Comparison of ENCODE assay signal across 1 cellular context in the genomic region with DNA sequence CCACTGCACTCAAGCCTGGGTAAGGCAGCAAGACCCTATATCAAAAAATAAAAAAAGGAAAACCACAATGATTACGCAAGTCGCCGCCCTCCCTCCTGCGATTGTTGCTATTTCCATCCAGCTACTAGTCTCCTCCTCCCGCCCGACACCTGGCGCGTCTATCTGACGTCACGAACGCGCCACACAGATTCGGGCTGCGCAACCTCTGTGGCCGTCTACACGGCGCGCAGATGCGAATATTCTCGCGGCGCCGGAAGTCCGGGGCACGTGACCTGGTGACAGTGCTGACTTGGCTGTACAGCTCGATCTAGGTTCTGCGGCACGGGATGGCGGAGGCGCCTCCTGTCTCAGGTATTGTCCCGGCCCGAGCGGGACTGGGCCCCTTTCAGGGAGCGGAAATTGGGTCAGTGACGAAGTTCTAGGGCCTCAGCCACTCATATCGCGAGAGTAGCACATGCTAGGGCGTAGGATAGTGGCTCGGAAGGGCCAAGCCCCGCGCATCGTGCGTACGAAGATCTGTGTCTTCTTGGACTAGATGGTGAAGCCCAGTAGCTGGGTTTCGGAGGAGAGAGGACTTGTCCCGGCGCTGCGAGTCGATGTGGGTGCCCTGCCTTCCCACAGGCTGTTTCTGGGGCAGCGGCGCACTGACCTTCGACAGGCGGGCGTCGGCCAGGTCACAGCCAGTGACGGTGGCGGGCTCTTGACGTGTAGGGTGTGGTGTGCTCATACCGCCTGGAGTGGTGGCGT.
TF ChIP-seq lines count a peak whose summit lies in the region.

A gene (plus strand): TSS at position 270 of the 747 bp plus-strand sequence. CDS start 57 bp downstream, at position 327.

TF ChIP-seq in K562, 482 proteins besides CTCF, POLR2A, EP300 and RAD21 (continued from another document and continues in another):
- TF ChIP-seq, protein P1, sequence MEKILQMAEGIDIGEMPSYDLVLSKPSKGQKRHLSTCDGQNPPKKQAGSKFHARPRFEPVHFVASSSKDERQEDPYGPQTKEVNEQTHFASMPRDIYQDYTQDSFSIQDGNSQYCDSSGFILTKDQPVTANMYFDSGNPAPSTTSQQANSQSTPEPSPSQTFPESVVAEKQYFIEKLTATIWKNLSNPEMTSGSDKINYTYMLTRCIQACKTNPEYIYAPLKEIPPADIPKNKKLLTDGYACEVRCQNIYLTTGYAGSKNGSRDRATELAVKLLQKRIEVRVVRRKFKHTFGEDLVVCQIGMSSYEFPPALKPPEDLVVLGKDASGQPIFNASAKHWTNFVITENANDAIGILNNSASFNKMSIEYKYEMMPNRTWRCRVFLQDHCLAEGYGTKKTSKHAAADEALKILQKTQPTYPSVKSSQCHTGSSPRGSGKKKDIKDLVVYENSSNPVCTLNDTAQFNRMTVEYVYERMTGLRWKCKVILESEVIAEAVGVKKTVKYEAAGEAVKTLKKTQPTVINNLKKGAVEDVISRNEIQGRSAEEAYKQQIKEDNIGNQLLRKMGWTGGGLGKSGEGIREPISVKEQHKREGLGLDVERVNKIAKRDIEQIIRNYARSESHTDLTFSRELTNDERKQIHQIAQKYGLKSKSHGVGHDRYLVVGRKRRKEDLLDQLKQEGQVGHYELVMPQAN (IDR thresholded peaks at IDR 0.05; ENCODE audit: borderline replicate concordance) = peak; percentile 97; the same call in 1 of the 2 replicates
- TF ChIP-seq XRCC3 (IDR thresholded peaks at IDR 0.05) (no peak), SNIP1 (IDR thresholded peaks at IDR 0.05; ENCODE audit: low read depth) (no peak), NFE2L1 (tag; IDR thresholded peaks at IDR 0.05; ENCODE audit: borderline replicate concordance, low read depth) (no peak), MYNN (IDR thresholded peaks at IDR 0.05) (0 out of 2 replicates have a peak, but pooled peaks have one; percentile 37), MYNN (CRISPR knock-in tag; IDR thresholded peaks at IDR 0.05) (no peak), CSDE1 (IDR thresholded peaks at IDR 0.05) (peak in 1 of 2 experiments; percentile 81; a peak in 2 of 4 replicates), RBM14 (IDR thresholded peaks at IDR 0.05; ENCODE audit: borderline replicate concordance, insufficient read depth, low read depth, low read length) (no peak), ZNF121 (CRISPR knock-in tag; conservative IDR thresholded peaks at IDR 0.05) (no peak), SPI1 (IDR thresholded peaks at IDR 0.05; ENCODE audit: borderline replicate concordance, low read depth, low read length) (no peak), SIRT6 (IDR thresholded peaks at IDR 0.05; ENCODE audit: low read depth, low read length) (no peak), BHLHE40 (IDR thresholded peaks at IDR 0.05; ENCODE audit: low read length) (peak; percentile 98), EZH2 (IDR thresholded peaks at IDR 0.05; ENCODE audit: borderline replicate concordance, low read depth, low read length) (no peak), STAG1 (CRISPR knock-in tag; IDR thresholded peaks at IDR 0.05; ENCODE audit: borderline replicate concordance) (no peak), ZNF324 (CRISPR knock-in tag; IDR thresholded peaks at IDR 0.05) (no peak), SAFB2 (IDR thresholded peaks at IDR 0.05; ENCODE audit: borderline replicate concordance, low read depth, low read length, severe bottlenecking) (no peak), NRF1 (conservative IDR thresholded peaks at IDR 0.05 in 1 of 2, IDR thresholded peaks at IDR 0.05 in 1 of 2) (peak; percentile 95 to 96), PTRF (tag; IDR thresholded peaks at IDR 0.05) (no peak), HNRNPLL (IDR thresholded peaks at IDR 0.05; ENCODE audit: low read depth, low read length, poor library complexity, severe bottlenecking) (peak; percentile 56), C11orf30 (IDR thresholded peaks at IDR 0.05; ENCODE audit: low read depth) (peak; percentile 97), KDM2B (CRISPR knock-in tag; IDR thresholded peaks at IDR 0.05) (no peak), ZNF436 (CRISPR knock-in tag; IDR thresholded peaks at IDR 0.05) (no peak), NR2C2 (CRISPR knock-in tag; IDR thresholded peaks at IDR 0.05) (no peak; the same call in 1 of the 2 replicates), NR2C2 (tag; IDR thresholded peaks at IDR 0.05) (peak; percentile 91), TRIM28 (IDR thresholded peaks at IDR 0.05) (no peak), ZNF583 (CRISPR knock-in tag; IDR thresholded peaks at IDR 0.05) (no peak), MAFG (tag; conservative IDR thresholded peaks at IDR 0.05) (no peak)
- TF ChIP-seq, protein P2, sequence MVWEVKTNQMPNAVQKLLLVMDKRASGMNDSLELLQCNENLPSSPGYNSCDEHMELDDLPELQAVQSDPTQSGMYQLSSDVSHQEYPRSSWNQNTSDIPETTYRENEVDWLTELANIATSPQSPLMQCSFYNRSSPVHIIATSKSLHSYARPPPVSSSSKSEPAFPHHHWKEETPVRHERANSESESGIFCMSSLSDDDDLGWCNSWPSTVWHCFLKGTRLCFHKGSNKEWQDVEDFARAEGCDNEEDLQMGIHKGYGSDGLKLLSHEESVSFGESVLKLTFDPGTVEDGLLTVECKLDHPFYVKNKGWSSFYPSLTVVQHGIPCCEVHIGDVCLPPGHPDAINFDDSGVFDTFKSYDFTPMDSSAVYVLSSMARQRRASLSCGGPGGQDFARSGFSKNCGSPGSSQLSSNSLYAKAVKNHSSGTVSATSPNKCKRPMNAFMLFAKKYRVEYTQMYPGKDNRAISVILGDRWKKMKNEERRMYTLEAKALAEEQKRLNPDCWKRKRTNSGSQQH (CRISPR knock-in tag; IDR thresholded peaks at IDR 0.05) = no peak
- TF ChIP-seq, protein P3, sequence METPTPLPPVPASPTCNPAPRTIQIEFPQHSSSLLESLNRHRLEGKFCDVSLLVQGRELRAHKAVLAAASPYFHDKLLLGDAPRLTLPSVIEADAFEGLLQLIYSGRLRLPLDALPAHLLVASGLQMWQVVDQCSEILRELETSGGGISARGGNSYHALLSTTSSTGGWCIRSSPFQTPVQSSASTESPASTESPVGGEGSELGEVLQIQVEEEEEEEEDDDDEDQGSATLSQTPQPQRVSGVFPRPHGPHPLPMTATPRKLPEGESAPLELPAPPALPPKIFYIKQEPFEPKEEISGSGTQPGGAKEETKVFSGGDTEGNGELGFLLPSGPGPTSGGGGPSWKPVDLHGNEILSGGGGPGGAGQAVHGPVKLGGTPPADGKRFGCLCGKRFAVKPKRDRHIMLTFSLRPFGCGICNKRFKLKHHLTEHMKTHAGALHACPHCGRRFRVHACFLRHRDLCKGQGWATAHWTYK (CRISPR knock-in tag; IDR thresholded peaks at IDR 0.05) = no peak
- TF ChIP-seq, protein P4, sequence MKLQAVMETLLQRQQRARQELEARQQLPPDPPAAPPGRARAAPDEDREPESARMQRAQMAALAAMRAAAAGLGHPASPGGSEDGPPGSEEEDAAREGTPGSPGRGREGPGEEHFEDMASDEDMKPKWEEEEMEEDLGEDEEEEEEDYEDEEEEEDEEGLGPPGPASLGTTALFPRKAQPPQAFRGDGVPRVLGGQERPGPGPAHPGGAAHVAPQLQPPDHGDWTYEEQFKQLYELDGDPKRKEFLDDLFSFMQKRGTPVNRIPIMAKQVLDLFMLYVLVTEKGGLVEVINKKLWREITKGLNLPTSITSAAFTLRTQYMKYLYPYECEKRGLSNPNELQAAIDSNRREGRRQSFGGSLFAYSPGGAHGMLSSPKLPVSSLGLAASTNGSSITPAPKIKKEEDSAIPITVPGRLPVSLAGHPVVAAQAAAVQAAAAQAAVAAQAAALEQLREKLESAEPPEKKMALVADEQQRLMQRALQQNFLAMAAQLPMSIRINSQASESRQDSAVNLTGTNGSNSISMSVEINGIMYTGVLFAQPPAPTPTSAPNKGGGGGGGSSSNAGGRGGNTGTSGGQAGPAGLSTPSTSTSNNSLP (IDR thresholded peaks at IDR 0.05; ENCODE audit: borderline replicate concordance, low read depth, low read length) = no peak
- TF ChIP-seq, protein P5, sequence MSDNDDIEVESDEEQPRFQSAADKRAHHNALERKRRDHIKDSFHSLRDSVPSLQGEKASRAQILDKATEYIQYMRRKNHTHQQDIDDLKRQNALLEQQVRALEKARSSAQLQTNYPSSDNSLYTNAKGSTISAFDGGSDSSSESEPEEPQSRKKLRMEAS (CRISPR knock-in tag; IDR thresholded peaks at IDR 0.05) = peak; percentile 95
- TF ChIP-seq, protein P6, sequence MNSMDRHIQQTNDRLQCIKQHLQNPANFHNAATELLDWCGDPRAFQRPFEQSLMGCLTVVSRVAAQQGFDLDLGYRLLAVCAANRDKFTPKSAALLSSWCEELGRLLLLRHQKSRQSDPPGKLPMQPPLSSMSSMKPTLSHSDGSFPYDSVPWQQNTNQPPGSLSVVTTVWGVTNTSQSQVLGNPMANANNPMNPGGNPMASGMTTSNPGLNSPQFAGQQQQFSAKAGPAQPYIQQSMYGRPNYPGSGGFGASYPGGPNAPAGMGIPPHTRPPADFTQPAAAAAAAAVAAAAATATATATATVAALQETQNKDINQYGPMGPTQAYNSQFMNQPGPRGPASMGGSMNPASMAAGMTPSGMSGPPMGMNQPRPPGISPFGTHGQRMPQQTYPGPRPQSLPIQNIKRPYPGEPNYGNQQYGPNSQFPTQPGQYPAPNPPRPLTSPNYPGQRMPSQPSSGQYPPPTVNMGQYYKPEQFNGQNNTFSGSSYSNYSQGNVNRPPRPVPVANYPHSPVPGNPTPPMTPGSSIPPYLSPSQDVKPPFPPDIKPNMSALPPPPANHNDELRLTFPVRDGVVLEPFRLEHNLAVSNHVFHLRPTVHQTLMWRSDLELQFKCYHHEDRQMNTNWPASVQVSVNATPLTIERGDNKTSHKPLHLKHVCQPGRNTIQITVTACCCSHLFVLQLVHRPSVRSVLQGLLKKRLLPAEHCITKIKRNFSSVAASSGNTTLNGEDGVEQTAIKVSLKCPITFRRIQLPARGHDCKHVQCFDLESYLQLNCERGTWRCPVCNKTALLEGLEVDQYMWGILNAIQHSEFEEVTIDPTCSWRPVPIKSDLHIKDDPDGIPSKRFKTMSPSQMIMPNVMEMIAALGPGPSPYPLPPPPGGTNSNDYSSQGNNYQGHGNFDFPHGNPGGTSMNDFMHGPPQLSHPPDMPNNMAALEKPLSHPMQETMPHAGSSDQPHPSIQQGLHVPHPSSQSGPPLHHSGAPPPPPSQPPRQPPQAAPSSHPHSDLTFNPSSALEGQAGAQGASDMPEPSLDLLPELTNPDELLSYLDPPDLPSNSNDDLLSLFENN (IDR thresholded peaks at IDR 0.05; ENCODE audit: low read depth in 2 of 2, low read length in 2 of 2) = no peak; a peak in 1 of 4 replicates
- TF ChIP-seq, protein P7, sequence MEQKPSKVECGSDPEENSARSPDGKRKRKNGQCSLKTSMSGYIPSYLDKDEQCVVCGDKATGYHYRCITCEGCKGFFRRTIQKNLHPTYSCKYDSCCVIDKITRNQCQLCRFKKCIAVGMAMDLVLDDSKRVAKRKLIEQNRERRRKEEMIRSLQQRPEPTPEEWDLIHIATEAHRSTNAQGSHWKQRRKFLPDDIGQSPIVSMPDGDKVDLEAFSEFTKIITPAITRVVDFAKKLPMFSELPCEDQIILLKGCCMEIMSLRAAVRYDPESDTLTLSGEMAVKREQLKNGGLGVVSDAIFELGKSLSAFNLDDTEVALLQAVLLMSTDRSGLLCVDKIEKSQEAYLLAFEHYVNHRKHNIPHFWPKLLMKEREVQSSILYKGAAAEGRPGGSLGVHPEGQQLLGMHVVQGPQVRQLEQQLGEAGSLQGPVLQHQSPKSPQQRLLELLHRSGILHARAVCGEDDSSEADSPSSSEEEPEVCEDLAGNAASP (IDR thresholded peaks at IDR 0.05) = no peak
- TF ChIP-seq, protein P8, sequence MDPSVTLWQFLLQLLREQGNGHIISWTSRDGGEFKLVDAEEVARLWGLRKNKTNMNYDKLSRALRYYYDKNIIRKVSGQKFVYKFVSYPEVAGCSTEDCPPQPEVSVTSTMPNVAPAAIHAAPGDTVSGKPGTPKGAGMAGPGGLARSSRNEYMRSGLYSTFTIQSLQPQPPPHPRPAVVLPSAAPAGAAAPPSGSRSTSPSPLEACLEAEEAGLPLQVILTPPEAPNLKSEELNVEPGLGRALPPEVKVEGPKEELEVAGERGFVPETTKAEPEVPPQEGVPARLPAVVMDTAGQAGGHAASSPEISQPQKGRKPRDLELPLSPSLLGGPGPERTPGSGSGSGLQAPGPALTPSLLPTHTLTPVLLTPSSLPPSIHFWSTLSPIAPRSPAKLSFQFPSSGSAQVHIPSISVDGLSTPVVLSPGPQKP (CRISPR knock-in tag; IDR thresholded peaks at IDR 0.05) = no peak
